ENCODE assay signal across 8 cellular contexts in the genomic region with DNA sequence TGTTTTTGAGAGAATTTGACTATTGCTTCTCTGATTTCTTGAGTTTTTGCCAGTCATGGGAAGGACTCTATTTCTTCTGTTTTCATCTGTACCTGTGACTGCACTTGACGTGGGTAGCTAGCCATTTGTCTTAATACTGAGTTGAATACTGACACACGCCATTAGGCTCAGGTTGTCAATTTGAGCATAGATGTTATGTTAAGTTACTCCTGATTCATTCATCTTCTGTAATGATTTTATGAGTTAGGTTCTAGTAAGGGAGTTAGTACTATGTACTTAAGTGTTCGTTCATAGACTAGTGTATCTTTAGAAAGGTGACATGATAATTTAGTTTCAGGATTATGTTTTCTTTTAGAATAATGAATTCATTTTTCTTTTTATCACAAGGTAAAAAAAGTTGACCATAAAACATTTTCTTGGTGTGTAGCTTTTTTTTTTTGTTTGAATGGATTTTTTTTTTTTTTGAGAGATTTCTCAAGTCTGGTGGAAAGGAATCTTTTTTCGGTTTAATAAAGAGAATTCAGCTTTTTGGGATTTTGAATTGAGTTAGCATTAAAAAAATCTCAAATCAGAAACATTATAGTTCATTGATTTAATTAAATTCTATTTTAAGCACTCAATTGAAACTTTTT. TPM values are rescaled to one million over a fixed set of nuclear protein-coding genes. Genes with fewer than 3 reads are reported as not detected.
DNase-seq lines count a peak whose midpoint lies in the region; ATAC-seq, FAIRE-seq and TF ChIP-seq lines count a peak whose summit lies in the region.

No MANE protein-coding gene starts in this region.

- H3K27me3 ChIP-seq in K562 (ENCODE audit: control insufficient read depth in 2 of 2, insufficient read depth in 2 of 2, low read length in 2 of 2), result no peaks in the 10 kb centered on the region
- H3K27me3 ChIP-seq in mesenchymal stem cell (ENCODE audit: control insufficient read depth in 1 of 2, insufficient read depth in 1 of 2, low read length in 2 of 2), result no peaks in the 10 kb centered on the region

- H3K9ac ChIP-seq in K562 (ENCODE audit: insufficient read depth in 1 of 2, low read depth in 2 of 2, low read length in 2 of 2) (peak overlapping the region in 1 of 2 experiments; percentile 51; a peak in 2 of 4 replicates), mesenchymal stem cell (ENCODE audit: low read length) (peak overlapping the region; percentile 91)

- H2AFZ ChIP-seq in K562 (ENCODE audit: low read depth, low read length), result no peak overlapping the region
- no peak overlapping the region for H2AFZ ChIP-seq in mesenchymal stem cell (ENCODE audit: low read depth, low read length)

- no peak overlapping the region for H2BK5ac ChIP-seq in mesenchymal stem cell (ENCODE audit: low read depth, low read length, poor library complexity, severe bottlenecking)

- H3K36me3 ChIP-seq in K562 (ENCODE audit: control insufficient read depth, insufficient read depth, low read length), result no peaks in the 10 kb centered on the region
- peaks cover 0 to 3% of the 10 kb centered on the region in 2 experiments for H3K36me3 ChIP-seq in mesenchymal stem cell (ENCODE audit: control insufficient read depth in 1 of 2, insufficient read depth in 2 of 2, low read depth in 1 of 2, low read length in 2 of 2)

- H3K23ac ChIP-seq in mesenchymal stem cell (ENCODE audit: low read length in 2 of 2), result no peak overlapping the region

- TF ChIP-seq POLR2A in K562 (conservative IDR thresholded peaks at IDR 0.05), result no peak

- no peak overlapping the region for H3K4ac ChIP-seq in mesenchymal stem cell (ENCODE audit: low read depth in 1 of 2, low read length in 2 of 2)

- H3K4me3 ChIP-seq in K562, result peak overlapping the region; percentile 74
- peak overlapping the region in 1 of 2 experiments; percentile 84 for H3K4me3 ChIP-seq in mesenchymal stem cell (ENCODE audit: insufficient read depth in 1 of 2, low read depth in 1 of 2, low read length in 2 of 2)

- CTCF ChIA-PET in K562 (lab: Yijun Ruan, JAX; ENCODE audit: low intra/inter-chr PET ratio), result no interaction called here

- no peak overlapping the region for H4K91ac ChIP-seq in mesenchymal stem cell (ENCODE audit: low read length)

- TF ChIP-seq CTCF in K562 (IDR thresholded peaks at IDR 0.05 in 2 of 3, conservative IDR thresholded peaks at IDR 0.05 in 1 of 3; ENCODE audit: insufficient read depth in 2 of 3, low read depth in 1 of 3, low read length in 3 of 3), result no peak

- H3K4me1 ChIP-seq in K562 (replicated peaks in 1 of 2; ENCODE audit: control insufficient read depth in 2 of 2, insufficient read depth in 2 of 2, low read length in 2 of 2), result peaks cover 24 to 45% of the 10 kb centered on the region in 2 experiments
- H3K4me1 ChIP-seq in mesenchymal stem cell (ENCODE audit: control insufficient read depth, insufficient read depth, low read depth, low read length), result peaks cover 10% of the 10 kb centered on the region

- intact Hi-C loops in K562 (cut with micrococcal nuclease), result loop anchor here (2.0 to 5.0 kb wide), 2 partner anchors 61 to 68 kb away; no protein-coding TSS in a partner anchor

- in situ Hi-C loops in ACHN (cut with HindIII; ENCODE audit: low pct_ligation_motif_present, low pct_unique_long_range_greater_than_20kb, low sequenced_read_pairs) (no loop called here), K562 (cut with MboI) (no loop called here)

- WGBS in K562 (ENCODE audit: insufficient coverage, low coverage, missing lambda C conversion rate), result 12% methylated on average over 4 of the region's 4 CpGs
- WGBS in mesenchymal stem cell, result 33% methylated on average over 2 of the region's 4 CpGs

- H3K27ac ChIP-seq in K562 (ENCODE audit: extremely low read depth, low read depth, low read length) (peak overlapping the region; percentile 64), mesenchymal stem cell (ENCODE audit: low read length, poor library complexity, severe bottlenecking) (no peak overlapping the region)

- no TSS peak for BruUV-seq in K562 (replicated peaks; lab: Mats Ljungman, UMichigan)

- no peak overlapping the region for H3K18ac ChIP-seq in mesenchymal stem cell (ENCODE audit: low read depth in 1 of 2, low read length in 2 of 2)

- no peaks in the 10 kb centered on the region for H3K9me1 ChIP-seq in K562 (ENCODE audit: control insufficient read depth, insufficient read depth, low read length)

- H3K79me1 ChIP-seq in mesenchymal stem cell (replicated peaks; ENCODE audit: low read length, poor library complexity, severe bottlenecking), result peaks cover 2% of the 10 kb centered on the region

- peaks cover 61% of the 10 kb centered on the region for H3K79me2 ChIP-seq in K562 (ENCODE audit: control insufficient read depth, insufficient read depth, low read length)

- POLR2A ChIA-PET in K562 (lab: Yijun Ruan, JAX), result interaction anchor here (0.7 to 5.8 kb wide), 5 partner anchors 9 to 183 kb away, joined by 3 to 45 read pairs (median 6); no protein-coding TSS in a partner anchor

- no peak overlapping the region for H2AK5ac ChIP-seq in mesenchymal stem cell (ENCODE audit: low read length, severe bottlenecking)

- H4K8ac ChIP-seq in mesenchymal stem cell (ENCODE audit: low read length), result no peak overlapping the region

- ATAC-seq in K562 (peak; percentile 18), HG03039 (IDR thresholded peaks at IDR 0.05; ENCODE audit: unreplicated experiment) (no peak)

- no peak for TF ChIP-seq EP300 in K562 (IDR thresholded peaks at IDR 0.05; ENCODE audit: low read length)

- H2BK12ac ChIP-seq in mesenchymal stem cell (ENCODE audit: low read length in 2 of 2), result no peak overlapping the region

- H4K20me1 ChIP-seq in K562 (replicated peaks; ENCODE audit: control insufficient read depth, insufficient read depth, low read length), result peaks cover 18% of the 10 kb centered on the region

- H3K9me3 ChIP-seq in K562 (replicated peaks; ENCODE audit: control insufficient read depth, insufficient read depth, low read depth, low read length) (no peaks in the 10 kb centered on the region), mesenchymal stem cell (ENCODE audit: control insufficient read depth, low read length) (no peaks in the 10 kb centered on the region)

- DNase-seq in ACHN (peak; percentile 20), HT-29 (ENCODE audit: low spot score) (peak; percentile 63), K562 (ENCODE audit: extremely low read depth in 1 of 4, low spot score in 3 of 4) (peak in 1 of 4 experiments; percentile 57), mesenchymal stem cell (no peak), GM19238 (ENCODE audit: insufficient read length, low spot score) (no peak), Kasumi-1 (lab: John Stamatoyannopoulos, UW) (no peak), midbrain (lab: John Stamatoyannopoulos, UW) (no peak)

- H3K4me2 ChIP-seq in K562 (ENCODE audit: insufficient read depth, low read length), result peak overlapping the region; percentile 85
- peak overlapping the region; percentile 9 for H3K4me2 ChIP-seq in mesenchymal stem cell (ENCODE audit: low read length, poor library complexity, severe bottlenecking)

- H2BK120ac ChIP-seq in mesenchymal stem cell (ENCODE audit: low read depth, low read length), result no peak overlapping the region

- no peak for TF ChIP-seq RAD21 in K562 (CRISPR knock-in tag; conservative IDR thresholded peaks at IDR 0.05 in 1 of 2, IDR thresholded peaks at IDR 0.05 in 1 of 2)

- peak; percentile 59 for FAIRE-seq in K562 (lab: Jason Lieb, UNC)

- H3K14ac ChIP-seq in mesenchymal stem cell (ENCODE audit: low read length in 2 of 2), result no peak overlapping the region

- no peak overlapping the region for H2BK15ac ChIP-seq in mesenchymal stem cell (ENCODE audit: low read depth, poor library complexity, severe bottlenecking)

TF ChIP-seq in K562, 482 proteins besides CTCF, POLR2A, EP300 and RAD21 (continues in another document):
- TF ChIP-seq BRD4 (IDR thresholded peaks at IDR 0.05) (no peak), SMARCE1 (IDR thresholded peaks at IDR 0.05) (0 out of 2 replicates have a peak, but pooled peaks have one; percentile 17), LEF1 (IDR thresholded peaks at IDR 0.05) (peak; percentile 28), MAFG (tag; conservative IDR thresholded peaks at IDR 0.05) (peak; percentile 23; the same call in 1 of the 2 replicates), FOXK2 (conservative IDR thresholded peaks at IDR 0.05 in 1 of 2, IDR thresholded peaks at IDR 0.05 in 1 of 2; ENCODE audit: low read depth in 2 of 2) (peak in 1 of 2 experiments; percentile 24; a peak in 1 of 4 replicates), ZNF436 (CRISPR knock-in tag; IDR thresholded peaks at IDR 0.05) (no peak), KHSRP (IDR thresholded peaks at IDR 0.05) (0 out of 2 replicates have a peak, but pooled peaks have one; percentile 19)
- TF ChIP-seq, protein P1, sequence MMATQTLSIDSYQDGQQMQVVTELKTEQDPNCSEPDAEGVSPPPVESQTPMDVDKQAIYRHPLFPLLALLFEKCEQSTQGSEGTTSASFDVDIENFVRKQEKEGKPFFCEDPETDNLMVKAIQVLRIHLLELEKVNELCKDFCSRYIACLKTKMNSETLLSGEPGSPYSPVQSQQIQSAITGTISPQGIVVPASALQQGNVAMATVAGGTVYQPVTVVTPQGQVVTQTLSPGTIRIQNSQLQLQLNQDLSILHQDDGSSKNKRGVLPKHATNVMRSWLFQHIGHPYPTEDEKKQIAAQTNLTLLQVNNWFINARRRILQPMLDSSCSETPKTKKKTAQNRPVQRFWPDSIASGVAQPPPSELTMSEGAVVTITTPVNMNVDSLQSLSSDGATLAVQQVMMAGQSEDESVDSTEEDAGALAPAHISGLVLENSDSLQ (IDR thresholded peaks at IDR 0.05), result peak; percentile 71

RNA-seq across cellular contexts. Expression of a gene that starts 1.7 kb away (rescaled TPM):
- 79.8 and 86.5 TPM in 2 replicates for total RNA-seq in HT-29 (2014; rRNA removed; shearing (Covaris generic))
- 294 and 779 TPM in 2 replicates for total RNA-seq in K562 (2011; cell fraction: chromatin; rRNA removed; ENCODE audit: low replicate concordance)
- total RNA-seq in K562 (2011; cell fraction: nucleolus; rRNA removed), result 128 and 193 TPM in 2 replicates
- total RNA-seq in K562 (2011; cell fraction: nucleoplasm; rRNA removed), result 330 and 387 TPM in 2 replicates
- total RNA-seq in K562 (2014; rRNA removed) (91.9 and 117 TPM in 2 replicates), K562 (2014; rRNA removed; fragmentation: Illumina TruSeq; extraction: Trizol) (114 and 135 TPM in 2 replicates), K562 (2015; rRNA removed; fragmentation: Illumina TruSeq; extraction: Trizol) (111 and 112 TPM in 2 replicates), K562 (2021) (106 and 129 TPM in 2 replicates)
- polyA plus RNA-seq in K562 (2011; rRNA removed) (95.7 and 96.7 TPM in 2 replicates), K562 (2014; fragmentation: Illumina TruSeq; extraction: Trizol) (95.0 and 105 TPM in 2 replicates), K562 (2014; fragmentation: Nextera tagmentation; extraction: Ambion mirVana) (1 to 10 TPM; 7.2 to 9.7 TPM), K562 (2014; rRNA removed) (78.9 and 96.4 TPM in 2 replicates)
- 29.3 and 38.3 TPM in 2 replicates for polyA plus RNA-seq in K562 (2011; cell fraction: cytosol; rRNA removed)
- 374 and 388 TPM in 2 replicates for polyA plus RNA-seq in K562 (2011; cell fraction: nucleus; rRNA removed)
- polyA plus RNA-seq in K562 (2012), result 62.0 and 64.2 TPM in 2 replicates
- 183 and 194 TPM in 2 replicates for polyA minus RNA-seq in K562 (2011; rRNA and poly(A)+ RNA removed)
- 78.4 and 100 TPM in 2 replicates for polyA minus RNA-seq in K562 (2011; cell fraction: cytosol; rRNA and poly(A)+ RNA removed)
- polyA minus RNA-seq in K562 (2011; cell fraction: nucleus; rRNA and poly(A)+ RNA removed), result 234 and 345 TPM in 2 replicates
- 47.4 TPM for polyA plus RNA-seq in mesenchymal stem cell (2013, experiment 1 of 2)
- 42.9 TPM for polyA plus RNA-seq in mesenchymal stem cell (2013, experiment 2 of 2)

Comparison
In these comparisons a context has a peak if more than half of its experiments do, and no peak if none do; other contexts are left out.
1. DNase-seq: peak in ACHN (single experiment) and HT-29 (single experiment); none in mesenchymal stem cell (single experiment), GM19238 (single experiment), Kasumi-1 (0 of 2) and midbrain (single experiment).